9 cellular contexts compared by ENCODE assay signal in genomic region chr6:47070461-47070860, GRCh38. TPM values are rescaled to one million over a fixed set of nuclear protein-coding genes. Genes with fewer than 3 reads are reported as not detected.
"Had no signal": no experiment of that assay in that cellular context is flagged by ENCODE, and none has a peak within 500 bp of the region (broad histone marks: within the 10 kb centered on the region; RNA-seq: fewer than 3 reads in every experiment).

No MANE protein-coding gene starts in this region.

- H3K4me3 ChIP-seq: GM12878 had no signal

- FAIRE-seq: G401.6, GM12878, GM12891, GM12892, GM18507, GM19239 had no signal

- DNase-seq: GDM1, GF-D8 had no signal

- ATAC-seq: GM12878 had no signal

RNA-seq across cellular contexts. Expression of gene ADGRF1, which starts 28.3 kb away (rescaled TPM):
- total RNA-seq: G401 had no signal
- polyA plus RNA-seq: GM12878 had no signal
